In genomic region chr2:15591373-15591691, GRCh38 we compare ENCODE assay signal across 1 cellular context.
A peak's percentile ranks its signal among the peaks of the same experiment; 100 is the strongest.
TF ChIP-seq lines count a peak whose summit lies in the region.

No MANE protein-coding gene starts in this region.

TF ChIP-seq in K562, 482 proteins besides CTCF, POLR2A, EP300 and RAD21 (continued from another document and continues in another):
- TF ChIP-seq CBFA2T3 (IDR thresholded peaks at IDR 0.05) (peak; percentile 64; the same call in 1 of the 2 replicates), POLR2AphosphoS5 (IDR thresholded peaks at IDR 0.05; ENCODE audit: control insufficient read depth, insufficient read depth, low read depth, low read length) (no peak), L3MBTL2 (IDR thresholded peaks at IDR 0.05) (peak; percentile 93; the same call in 1 of the 2 replicates), THRAP3 (IDR thresholded peaks at IDR 0.05; ENCODE audit: borderline replicate concordance) (no peak), REST (CRISPR knock-in tag; IDR thresholded peaks at IDR 0.05; ENCODE audit: low read depth) (no peak), ETV6 (IDR thresholded peaks at IDR 0.05; ENCODE audit: borderline replicate concordance in 1 of 2, low read depth in 2 of 2, low read length in 1 of 2) (no peak), ETV6 (CRISPR knock-in tag; IDR thresholded peaks at IDR 0.05; ENCODE audit: borderline replicate concordance) (no peak), ZNF143 (CRISPR knock-in tag; IDR thresholded peaks at IDR 0.05) (peak; percentile 55; the same call in 1 of the 2 replicates), CREB3 (tag; conservative IDR thresholded peaks at IDR 0.05; ENCODE audit: low read depth) (no peak), ZKSCAN1 (IDR thresholded peaks at IDR 0.05; ENCODE audit: low read depth, low read length) (no peak), USF1 (CRISPR knock-in tag; IDR thresholded peaks at IDR 0.05) (peak; percentile 67), GATA2 (CRISPR knock-in tag; IDR thresholded peaks at IDR 0.05) (0 out of 2 replicates have a peak, but pooled peaks have one; percentile 58), BCOR (IDR thresholded peaks at IDR 0.05) (no peak; the same call in 1 of the 2 replicates), ZNF239 (CRISPR knock-in tag; IDR thresholded peaks at IDR 0.05) (no peak), HEY1 (CRISPR knock-in tag; IDR thresholded peaks at IDR 0.05; ENCODE audit: borderline replicate concordance) (no peak), ZKSCAN8 (CRISPR knock-in tag; IDR thresholded peaks at IDR 0.05) (no peak; the same call in 1 of the 2 replicates), STAG1 (CRISPR knock-in tag; IDR thresholded peaks at IDR 0.05; ENCODE audit: borderline replicate concordance) (no peak), TAF9B (IDR thresholded peaks at IDR 0.05; ENCODE audit: partially characterized antibody) (no peak), KDM5B (IDR thresholded peaks at IDR 0.05; ENCODE audit: insufficient replicate concordance, low read depth, low read length) (peak; percentile 81), HDAC1 (IDR thresholded peaks at IDR 0.05) (no peak; a peak in 1 of 4 replicates), E2F6 (IDR thresholded peaks at IDR 0.05; ENCODE audit: borderline replicate concordance in 1 of 2, extremely low read depth in 1 of 2, insufficient read depth in 1 of 2, insufficient read length in 1 of 2, low read depth in 1 of 2, low read length in 1 of 2, poor library complexity in 1 of 2, severe bottlenecking in 1 of 2) (no peak), STAT6 (CRISPR knock-in tag; IDR thresholded peaks at IDR 0.05) (no peak), TAF15 (IDR thresholded peaks at IDR 0.05; ENCODE audit: low read depth, low read length) (no peak), PTRF (tag; IDR thresholded peaks at IDR 0.05) (no peak), PML (IDR thresholded peaks at IDR 0.05; ENCODE audit: low read length) (no peak), ZBTB26 (CRISPR knock-in tag; IDR thresholded peaks at IDR 0.05) (no peak), NRF1 (conservative IDR thresholded peaks at IDR 0.05 in 1 of 2, IDR thresholded peaks at IDR 0.05 in 1 of 2) (peak; percentile 50 to 62; a peak in 3 of 4 replicates), ZNF212 (CRISPR knock-in tag; IDR thresholded peaks at IDR 0.05) (no peak), PHTF2 (CRISPR knock-in tag; IDR thresholded peaks at IDR 0.05) (no peak), GATAD2B (IDR thresholded peaks at IDR 0.05; ENCODE audit: borderline replicate concordance) (no peak), ZNF274 (IDR thresholded peaks at IDR 0.05; ENCODE audit: borderline replicate concordance, low read depth, low read length) (no peak), ZNF668 (CRISPR knock-in tag; IDR thresholded peaks at IDR 0.05) (no peak), MBD2 (IDR thresholded peaks at IDR 0.05; ENCODE audit: borderline replicate concordance, low read depth) (no peak), TAL1 (IDR thresholded peaks at IDR 0.05) (peak; percentile 48; the same call in 1 of the 2 replicates), HDAC8 (tag; IDR thresholded peaks at IDR 0.05) (0 out of 2 replicates have a peak, but pooled peaks have one; percentile 69), FOXJ3 (CRISPR knock-in tag; IDR thresholded peaks at IDR 0.05) (0 out of 2 replicates have a peak, but pooled peaks have one; percentile 36), MTF1 (CRISPR knock-in tag; IDR thresholded peaks at IDR 0.05; ENCODE audit: borderline replicate concordance) (no peak), TCF3 (CRISPR knock-in tag; IDR thresholded peaks at IDR 0.05) (peak; percentile 61; the same call in 1 of the 2 replicates), RBM25 (IDR thresholded peaks at IDR 0.05; ENCODE audit: low read depth, low read length, severe bottlenecking) (no peak), NR1H2 (CRISPR knock-in tag; IDR thresholded peaks at IDR 0.05) (peak; percentile 98), ZNF695 (CRISPR knock-in tag; IDR thresholded peaks at IDR 0.05) (no peak), NFYB (IDR thresholded peaks at IDR 0.05; ENCODE audit: extremely low read depth, insufficient read length) (no peak)
- TF ChIP-seq, protein P1, sequence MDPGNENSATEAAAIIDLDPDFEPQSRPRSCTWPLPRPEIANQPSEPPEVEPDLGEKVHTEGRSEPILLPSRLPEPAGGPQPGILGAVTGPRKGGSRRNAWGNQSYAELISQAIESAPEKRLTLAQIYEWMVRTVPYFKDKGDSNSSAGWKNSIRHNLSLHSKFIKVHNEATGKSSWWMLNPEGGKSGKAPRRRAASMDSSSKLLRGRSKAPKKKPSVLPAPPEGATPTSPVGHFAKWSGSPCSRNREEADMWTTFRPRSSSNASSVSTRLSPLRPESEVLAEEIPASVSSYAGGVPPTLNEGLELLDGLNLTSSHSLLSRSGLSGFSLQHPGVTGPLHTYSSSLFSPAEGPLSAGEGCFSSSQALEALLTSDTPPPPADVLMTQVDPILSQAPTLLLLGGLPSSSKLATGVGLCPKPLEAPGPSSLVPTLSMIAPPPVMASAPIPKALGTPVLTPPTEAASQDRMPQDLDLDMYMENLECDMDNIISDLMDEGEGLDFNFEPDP (CRISPR knock-in tag; IDR thresholded peaks at IDR 0.05): no peak
- TF ChIP-seq, protein P2, sequence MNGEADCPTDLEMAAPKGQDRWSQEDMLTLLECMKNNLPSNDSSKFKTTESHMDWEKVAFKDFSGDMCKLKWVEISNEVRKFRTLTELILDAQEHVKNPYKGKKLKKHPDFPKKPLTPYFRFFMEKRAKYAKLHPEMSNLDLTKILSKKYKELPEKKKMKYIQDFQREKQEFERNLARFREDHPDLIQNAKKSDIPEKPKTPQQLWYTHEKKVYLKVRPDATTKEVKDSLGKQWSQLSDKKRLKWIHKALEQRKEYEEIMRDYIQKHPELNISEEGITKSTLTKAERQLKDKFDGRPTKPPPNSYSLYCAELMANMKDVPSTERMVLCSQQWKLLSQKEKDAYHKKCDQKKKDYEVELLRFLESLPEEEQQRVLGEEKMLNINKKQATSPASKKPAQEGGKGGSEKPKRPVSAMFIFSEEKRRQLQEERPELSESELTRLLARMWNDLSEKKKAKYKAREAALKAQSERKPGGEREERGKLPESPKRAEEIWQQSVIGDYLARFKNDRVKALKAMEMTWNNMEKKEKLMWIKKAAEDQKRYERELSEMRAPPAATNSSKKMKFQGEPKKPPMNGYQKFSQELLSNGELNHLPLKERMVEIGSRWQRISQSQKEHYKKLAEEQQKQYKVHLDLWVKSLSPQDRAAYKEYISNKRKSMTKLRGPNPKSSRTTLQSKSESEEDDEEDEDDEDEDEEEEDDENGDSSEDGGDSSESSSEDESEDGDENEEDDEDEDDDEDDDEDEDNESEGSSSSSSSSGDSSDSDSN (IDR thresholded peaks at IDR 0.05; ENCODE audit: borderline replicate concordance in 1 of 2, low read depth in 2 of 2, low read length in 2 of 2): no peak
- TF ChIP-seq, protein P3, sequence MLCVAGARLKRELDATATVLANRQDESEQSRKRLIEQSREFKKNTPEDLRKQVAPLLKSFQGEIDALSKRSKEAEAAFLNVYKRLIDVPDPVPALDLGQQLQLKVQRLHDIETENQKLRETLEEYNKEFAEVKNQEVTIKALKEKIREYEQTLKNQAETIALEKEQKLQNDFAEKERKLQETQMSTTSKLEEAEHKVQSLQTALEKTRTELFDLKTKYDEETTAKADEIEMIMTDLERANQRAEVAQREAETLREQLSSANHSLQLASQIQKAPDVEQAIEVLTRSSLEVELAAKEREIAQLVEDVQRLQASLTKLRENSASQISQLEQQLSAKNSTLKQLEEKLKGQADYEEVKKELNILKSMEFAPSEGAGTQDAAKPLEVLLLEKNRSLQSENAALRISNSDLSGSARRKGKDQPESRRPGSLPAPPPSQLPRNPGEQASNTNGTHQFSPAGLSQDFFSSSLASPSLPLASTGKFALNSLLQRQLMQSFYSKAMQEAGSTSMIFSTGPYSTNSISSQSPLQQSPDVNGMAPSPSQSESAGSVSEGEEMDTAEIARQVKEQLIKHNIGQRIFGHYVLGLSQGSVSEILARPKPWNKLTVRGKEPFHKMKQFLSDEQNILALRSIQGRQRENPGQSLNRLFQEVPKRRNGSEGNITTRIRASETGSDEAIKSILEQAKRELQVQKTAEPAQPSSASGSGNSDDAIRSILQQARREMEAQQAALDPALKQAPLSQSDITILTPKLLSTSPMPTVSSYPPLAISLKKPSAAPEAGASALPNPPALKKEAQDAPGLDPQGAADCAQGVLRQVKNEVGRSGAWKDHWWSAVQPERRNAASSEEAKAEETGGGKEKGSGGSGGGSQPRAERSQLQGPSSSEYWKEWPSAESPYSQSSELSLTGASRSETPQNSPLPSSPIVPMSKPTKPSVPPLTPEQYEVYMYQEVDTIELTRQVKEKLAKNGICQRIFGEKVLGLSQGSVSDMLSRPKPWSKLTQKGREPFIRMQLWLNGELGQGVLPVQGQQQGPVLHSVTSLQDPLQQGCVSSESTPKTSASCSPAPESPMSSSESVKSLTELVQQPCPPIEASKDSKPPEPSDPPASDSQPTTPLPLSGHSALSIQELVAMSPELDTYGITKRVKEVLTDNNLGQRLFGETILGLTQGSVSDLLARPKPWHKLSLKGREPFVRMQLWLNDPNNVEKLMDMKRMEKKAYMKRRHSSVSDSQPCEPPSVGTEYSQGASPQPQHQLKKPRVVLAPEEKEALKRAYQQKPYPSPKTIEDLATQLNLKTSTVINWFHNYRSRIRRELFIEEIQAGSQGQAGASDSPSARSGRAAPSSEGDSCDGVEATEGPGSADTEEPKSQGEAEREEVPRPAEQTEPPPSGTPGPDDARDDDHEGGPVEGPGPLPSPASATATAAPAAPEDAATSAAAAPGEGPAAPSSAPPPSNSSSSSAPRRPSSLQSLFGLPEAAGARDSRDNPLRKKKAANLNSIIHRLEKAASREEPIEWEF (CRISPR knock-in tag; IDR thresholded peaks at IDR 0.05): peak; percentile 61; the same call in 1 of the 2 replicates
